ENCODE assay signal across 1 cellular context in the genomic region with DNA sequence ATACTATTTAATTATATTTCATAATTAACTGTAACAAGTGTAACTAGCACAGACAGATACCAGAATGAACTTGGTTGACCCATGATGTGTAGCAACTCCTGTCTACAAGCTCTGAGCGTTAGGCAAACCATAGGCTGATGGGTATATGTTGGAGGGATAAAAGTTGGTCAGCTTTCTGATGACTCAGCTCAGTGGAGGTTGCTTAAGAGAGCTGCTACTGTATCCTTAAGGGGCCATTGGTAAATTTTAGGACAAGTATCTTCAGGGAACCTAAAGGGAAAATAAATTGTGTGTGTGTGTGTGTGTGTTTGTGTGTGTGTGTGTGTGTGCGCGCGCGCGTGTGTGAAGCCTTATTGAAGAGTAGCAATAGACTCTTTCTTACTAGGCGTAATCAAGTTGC. TPM values are rescaled to one million over a fixed set of nuclear protein-coding genes. Genes with fewer than 3 reads are reported as not detected.
"Had no signal": no experiment of that assay in that cellular context is flagged by ENCODE, and none has a peak within 500 bp of the region (broad histone marks: within the 10 kb centered on the region; RNA-seq: fewer than 3 reads in every experiment).

No MANE protein-coding gene starts in this region.

RNA-seq across cellular contexts. Expression of a gene that starts 56.3 kb away (rescaled TPM):
- total RNA-seq: ascending aorta had no signal
